In the genomic region with DNA sequence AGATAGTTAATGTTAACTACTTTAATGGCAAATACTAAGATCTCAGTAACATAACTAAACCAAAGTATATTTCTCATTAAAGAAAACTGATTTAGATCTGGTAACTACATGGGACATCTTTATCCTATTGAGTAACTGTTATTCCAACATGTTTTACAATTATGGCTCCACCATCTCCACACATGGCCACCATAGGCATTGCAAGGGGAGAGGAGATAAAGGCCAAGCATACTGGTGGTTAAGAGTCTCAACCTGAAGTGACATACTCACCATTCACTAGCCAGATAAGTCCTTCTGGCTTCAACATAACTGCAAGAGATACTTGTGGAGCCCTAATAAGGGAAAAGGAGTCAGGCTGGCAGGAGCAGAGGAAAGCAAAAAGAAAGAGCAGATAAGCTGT, we compare ENCODE assay signal across 13 cellular contexts.
DNase-seq lines count a peak whose midpoint lies in the region; ATAC-seq, FAIRE-seq and TF ChIP-seq lines count a peak whose summit lies in the region.
"Had no signal": no experiment of that assay in that cellular context is flagged by ENCODE, and none has a peak within 500 bp of the region (broad histone marks: within the 10 kb centered on the region; RNA-seq: fewer than 3 reads in every experiment).

No MANE protein-coding gene starts in this region.

- no peaks in the 10 kb centered on the region for H3K27me3 ChIP-seq in mammary epithelial cell (ENCODE audit: insufficient read depth, low read length)
- no peaks in the 10 kb centered on the region for H3K27me3 ChIP-seq in foreskin keratinocyte

- peak; percentile 11 for DNase-seq in MCF 10A (ENCODE audit: unreplicated experiment)
- no peak for DNase-seq in mammary epithelial cell
- DNase-seq in RKO (ENCODE audit: low spot score) = peak; percentile 41
- peak in 1 of 2 donors; percentile 2 for DNase-seq in foreskin keratinocyte
- peak; percentile 3 for DNase-seq in urothelium cell line (ENCODE audit: low spot score)
- DNase-seq in head of caudate nucleus = no peak
- DNase-seq in activated CD4-positive, alpha-beta T cell treated with anti-CD3 and anti-CD28 coated beads for 1 hour = no peak
- no peak for DNase-seq in D721Med (ENCODE audit: insufficient read length, low spot score)
- DNase-seq: activated CD4-positive, alpha-beta memory T cell treated with anti-CD3 and anti-CD28 coated beads, Interleukin-2, amount 10 ng/mL, durations not matched to agents 7 days and 5 days; DMS79 treated with DMSO at 0.1 percent for 48 hours; NCI-H1436; SHP77 treated with DMSO at 0.1 percent for 48 hours had no signal

- H3K36me3 ChIP-seq in mammary epithelial cell (ENCODE audit: insufficient read depth, low read length) = no peaks in the 10 kb centered on the region

- BruUV-seq in MCF 10A (replicated peaks; lab: Mats Ljungman, UMichigan) (no TSS peak), mammary epithelial cell (replicated peaks; lab: Mats Ljungman, UMichigan) (no TSS peak)

- FAIRE-seq in urothelium cell line (lab: Jason Lieb, UNC) (no peak), D721Med (lab: Jason Lieb, UNC) (no peak)
- FAIRE-seq: GM12891 had no signal

- dilution Hi-C loops in mammary epithelial cell (cut with HindIII; ENCODE audit: low sequenced_read_pairs) = no loop called here

- no peaks in the 10 kb centered on the region for H3K4me1 ChIP-seq in mammary epithelial cell (ENCODE audit: insufficient read depth, low read length)
- H3K4me1 ChIP-seq in foreskin keratinocyte = no peaks in the 10 kb centered on the region

- H3K27ac Mint-ChIP-seq in MCF 10A (ENCODE audit: low read depth, unreplicated experiment) = no peak overlapping the region
- H3K27ac Mint-ChIP-seq: activated CD4-positive, alpha-beta memory T cell treated with anti-CD3 and anti-CD28 coated beads, Interleukin-2, amount 10 ng/mL, durations not matched to agents 7 days and 5 days had no signal

- no peak overlapping the region for H3K4me3 Mint-ChIP-seq in MCF 10A (ENCODE audit: unreplicated experiment)
- H3K4me3 Mint-ChIP-seq: activated CD4-positive, alpha-beta memory T cell treated with anti-CD3 and anti-CD28 coated beads, Interleukin-2, amount 10 ng/mL, durations not matched to agents 7 days and 5 days had no signal

- no peaks in the 10 kb centered on the region for H3K36me3 Mint-ChIP-seq in MCF 10A (ENCODE audit: insufficient read depth, unreplicated experiment)

- POLR2A ChIA-PET in MCF 10A (lab: Yijun Ruan, JAX) = no interaction called here

- peak; percentile 43 for ATAC-seq in foreskin keratinocyte

- intact Hi-C loops in MCF 10A (cut with micrococcal nuclease) = no loop called here
- intact Hi-C loops in mammary epithelial cell (cut with micrococcal nuclease) = no loop called here
- intact Hi-C loops in head of caudate nucleus (cut with DNase I) = no loop called here

- CTCF ChIA-PET in MCF 10A (lab: Yijun Ruan, JAX) = interaction anchor here (1.1 kb wide), 1 partner anchor 1045 kb away, joined by 3 read pairs; no protein-coding TSS in a partner anchor
- CTCF ChIA-PET in mammary epithelial cell (lab: Charles Lee; ENCODE audit: low non-redundant PET) = no interaction called here

- TF ChIP-seq CTCF in MCF 10A (IDR thresholded peaks at IDR 0.05; ENCODE audit: unreplicated experiment) (no peak), mammary epithelial cell (conservative IDR thresholded peaks at IDR 0.05 in 1 of 2, IDR thresholded peaks at IDR 0.05 in 1 of 2; ENCODE audit: extremely low read depth in 1 of 2, insufficient read depth in 1 of 2, low read depth in 1 of 2, low read length in 2 of 2) (no peak), foreskin keratinocyte (conservative IDR thresholded peaks at IDR 0.05) (peak; percentile 10), D721Med (IDR thresholded peaks at IDR 0.05; ENCODE audit: insufficient read depth, missing control alignments) (no peak)

- H3K9me3 Mint-ChIP-seq in MCF 10A (ENCODE audit: unreplicated experiment) = peaks cover under 1% of the 10 kb centered on the region
- H3K9me3 Mint-ChIP-seq: activated CD4-positive, alpha-beta memory T cell treated with anti-CD3 and anti-CD28 coated beads, Interleukin-2, amount 10 ng/mL, durations not matched to agents 7 days and 5 days had no signal

- no peaks in the 10 kb centered on the region for H3K4me1 Mint-ChIP-seq in MCF 10A (ENCODE audit: insufficient read depth, unreplicated experiment)
- H3K4me1 Mint-ChIP-seq: activated CD4-positive, alpha-beta memory T cell treated with anti-CD3 and anti-CD28 coated beads, Interleukin-2, amount 10 ng/mL, durations not matched to agents 7 days and 5 days had no signal

- H3K27me3 Mint-ChIP-seq in MCF 10A (ENCODE audit: insufficient read depth, unreplicated experiment) = no peaks in the 10 kb centered on the region
- H3K27me3 Mint-ChIP-seq: activated CD4-positive, alpha-beta memory T cell treated with anti-CD3 and anti-CD28 coated beads, Interleukin-2, amount 10 ng/mL, durations not matched to agents 7 days and 5 days had no signal

- no peaks in the 10 kb centered on the region for H3K9me3 ChIP-seq in mammary epithelial cell (replicated peaks; ENCODE audit: insufficient read depth, low read length)

- no peaks in the 10 kb centered on the region for H4K20me1 ChIP-seq in mammary epithelial cell (ENCODE audit: insufficient read depth, low read length)

- no peak overlapping the region for H3K4me3 ChIP-seq in mammary epithelial cell (replicated peaks in 1 of 3; ENCODE audit: insufficient read depth in 1 of 3, low read depth in 2 of 3, low read length in 3 of 3)

- H2AFZ ChIP-seq in mammary epithelial cell (ENCODE audit: low read depth, low read length) = no peak overlapping the region

- no peak overlapping the region for H3K4me2 ChIP-seq in mammary epithelial cell (ENCODE audit: insufficient read depth, low read depth, low read length)

- H3K27ac ChIP-seq in mammary epithelial cell (ENCODE audit: insufficient read depth, low read depth, low read length) = no peak overlapping the region
- H3K27ac ChIP-seq in foreskin keratinocyte = no peak overlapping the region

- in situ Hi-C loops in mammary epithelial cell (cut with MboI; ENCODE audit: low sequenced_read_pairs in 2 of 2) = no loop called here

- H3K79me2 ChIP-seq in mammary epithelial cell (ENCODE audit: insufficient read depth, low read length) = no peaks in the 10 kb centered on the region

- no peak overlapping the region for H3K9ac ChIP-seq in mammary epithelial cell (ENCODE audit: insufficient read depth, low read length)

Comparison
In these comparisons a context has a peak if more than half of its experiments do, and no peak if none do; other contexts are left out.
1. DNase-seq: peak in MCF 10A (single experiment), RKO (single experiment) and urothelium cell line (single experiment); none in mammary epithelial cell (single experiment), head of caudate nucleus (0 of 42), activated CD4-positive, alpha-beta T cell treated with anti-CD3 and anti-CD28 coated beads for 1 hour (single experiment) and D721Med (single experiment).